In the genomic region with DNA sequence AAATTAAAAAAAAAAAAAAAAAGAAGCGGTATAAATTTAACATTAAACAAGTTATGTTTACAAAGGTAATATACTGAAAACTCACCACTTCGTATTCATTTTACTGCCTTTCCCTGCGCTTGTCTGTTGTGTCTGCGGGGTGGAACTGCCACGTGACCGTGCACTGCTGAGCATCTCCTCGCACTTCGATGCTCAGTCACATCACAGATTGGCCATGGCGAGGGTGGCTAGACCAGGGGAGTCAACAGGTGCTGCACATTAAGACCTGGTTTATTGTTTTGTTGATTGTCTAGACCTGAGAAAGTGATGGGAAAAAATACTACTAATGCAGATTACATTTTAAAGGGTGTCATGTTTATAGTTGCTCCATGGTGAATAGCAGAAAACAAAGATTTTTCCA, we compare ENCODE assay signal across 23 cellular contexts. TPM values are rescaled to one million over a fixed set of nuclear protein-coding genes. Genes with fewer than 3 reads are reported as not detected.
DNase-seq lines count a peak whose midpoint lies in the region; ATAC-seq, FAIRE-seq and TF ChIP-seq lines count a peak whose summit lies in the region.
"Had no signal": no experiment of that assay in that cellular context is flagged by ENCODE, and none has a peak within 500 bp of the region (broad histone marks: within the 10 kb centered on the region; RNA-seq: fewer than 3 reads in every experiment).

No MANE protein-coding gene starts in this region.

- ATAC-seq in IMR-90 (ENCODE audit: low read depth) (no peak), GM19455 (IDR thresholded peaks at IDR 0.05; ENCODE audit: unreplicated experiment) (no peak), GM21528 (IDR thresholded peaks at IDR 0.05; ENCODE audit: low FRiP score, unreplicated experiment) (no peak)
- ATAC-seq: GM12878 had no signal

- H2AK5ac ChIP-seq in IMR-90 (ENCODE audit: low read depth, low read length): peak overlapping the region; percentile 86; the same call in 1 of the 2 replicates

- CTCF ChIA-PET in HEK293 (lab: Yijun Ruan, JAX): interaction anchor here (1.0 to 1.4 kb wide), 2 partner anchors 25 to 41 kb away, joined by 5 to 9 read pairs; no protein-coding TSS in a partner anchor
- CTCF ChIA-PET in IMR-90 (lab: Yijun Ruan, JAX): no interaction called here

- no peak overlapping the region for H2BK120ac ChIP-seq in IMR-90 (ENCODE audit: low read depth, low read length)

- POLR2A ChIA-PET in HEK293 (lab: Yijun Ruan, JAX): no interaction called here
- POLR2A ChIA-PET in IMR-90 (lab: Charles Lee; ENCODE audit: unreplicated experiment): no interaction called here

- no peaks in the 10 kb centered on the region for H3K79me2 ChIP-seq in osteoblast (ENCODE audit: insufficient read depth, low read length)

- H3K4me2 ChIP-seq in IMR-90 (ENCODE audit: low read depth, low read length): no peak overlapping the region
- H3K4me2 ChIP-seq in osteoblast (ENCODE audit: insufficient read depth, low read length): no peak overlapping the region
- H3K4me2 ChIP-seq: SK-N-SH had no signal

- in situ Hi-C loops in IMR-90 (cut with MboI; ENCODE audit: low sequenced_read_pairs): no loop called here

- no peak overlapping the region for H2BK20ac ChIP-seq in IMR-90 (ENCODE audit: low read depth, low read length)

- no peak for TF ChIP-seq CTCF in HEK293 (tag by site-specific recombination; IDR thresholded peaks at IDR 0.05)
- no peak for TF ChIP-seq CTCF in IMR-90 (conservative IDR thresholded peaks at IDR 0.05; ENCODE audit: low read depth, low read length)
- TF ChIP-seq CTCF in osteoblast (IDR thresholded peaks at IDR 0.05; ENCODE audit: extremely low read depth, low read depth, low read length): no peak

- H2AFZ ChIP-seq in IMR-90 (replicated peaks; ENCODE audit: low read length, poor library complexity): no peak overlapping the region
- H2AFZ ChIP-seq in osteoblast (ENCODE audit: low read length): no peak overlapping the region

- intact Hi-C loops in IMR-90 (cut with micrococcal nuclease): no loop called here

- DNase-seq in IMR-90: no peak
- DNase-seq in osteoblast (ENCODE audit: insufficient read length, low spot score, missing footprints): peak; percentile 25
- DNase-seq in GM19239 (ENCODE audit: insufficient read length, low spot score): no peak
- DNase-seq: C1 segment of cervical spinal cord; Caco-2; CD4-positive, alpha-beta memory T cell; EL; GDM1; KG1; MG63; NCI-H2029; NCI-H446; NCI-H524 treated with DMSO at 0.1 percent for 48 hours; NCI-H774; SK-N-SH had no signal

- H4K8ac ChIP-seq in IMR-90 (ENCODE audit: low read depth in 2 of 2, low read length in 2 of 2): no peak overlapping the region

- no peak overlapping the region for H2BK15ac ChIP-seq in IMR-90 (ENCODE audit: low read depth, low read length)

- no peaks in the 10 kb centered on the region for H3K79me1 ChIP-seq in IMR-90 (ENCODE audit: low read depth in 1 of 2, low read length in 2 of 2)

- no peak for FAIRE-seq in GM19239 (lab: Jason Lieb, UNC)
- FAIRE-seq: GM12878, H54, HTR-8/SVneo, RCC 7860 had no signal

- H3K36me3 ChIP-seq in HEK293 (ENCODE audit: control insufficient read depth in 2 of 2, insufficient read depth in 1 of 2, low read length in 2 of 2) (no peaks in the 10 kb centered on the region), IMR-90 (ENCODE audit: control insufficient read depth, insufficient read depth, low read length) (no peaks in the 10 kb centered on the region), osteoblast (ENCODE audit: insufficient read depth, low read length) (no peaks in the 10 kb centered on the region), urinary bladder (ENCODE audit: insufficient read depth) (no peaks in the 10 kb centered on the region)
- H3K36me3 ChIP-seq: MG63 had no signal

- H3K56ac ChIP-seq in IMR-90 (ENCODE audit: extremely low read depth, insufficient read depth, low read length): no peak overlapping the region

- no peak overlapping the region for H3K14ac ChIP-seq in IMR-90 (replicated peaks; ENCODE audit: low read depth, low read length)

- dilution Hi-C loops in IMR-90 (cut with HindIII; ENCODE audit: low sequenced_read_pairs, unreplicated experiment): no loop called here

- BruUV-seq in IMR-90 (replicated peaks; lab: Mats Ljungman, UMichigan): no TSS peak

- H3K4me3 ChIP-seq in HEK293 (ENCODE audit: low read depth, low read length) (no peak overlapping the region), IMR-90 (ENCODE audit: insufficient read depth, low read depth, low read length) (no peak overlapping the region), osteoblast (ENCODE audit: insufficient read depth, low read length) (no peak overlapping the region), urinary bladder (ENCODE audit: low read depth, low read length) (no peak overlapping the region)
- H3K4me3 ChIP-seq: GM12878, MG63 had no signal

- no peak overlapping the region for H2BK5ac ChIP-seq in IMR-90 (ENCODE audit: low read depth, low read length, poor library complexity, severe bottlenecking)

- H3K9me1 ChIP-seq in IMR-90 (ENCODE audit: insufficient read depth, low read length): peaks cover 15% of the 10 kb centered on the region

- H4K20me1 ChIP-seq in IMR-90 (ENCODE audit: insufficient read depth, low read length) (no peaks in the 10 kb centered on the region), osteoblast (ENCODE audit: insufficient read depth, low read length) (peaks cover 4% of the 10 kb centered on the region)

- H3K27ac ChIP-seq in HEK293 (ENCODE audit: extremely low read depth, low read depth, low read length): no peak overlapping the region
- H3K27ac ChIP-seq in IMR-90 (ENCODE audit: insufficient read depth, low read length): no peak overlapping the region
- no peak overlapping the region for H3K27ac ChIP-seq in osteoblast (ENCODE audit: low read depth, low read length)
- H3K27ac ChIP-seq in urinary bladder (ENCODE audit: low read depth): peak overlapping the region; percentile 60

- H3K27me3 ChIP-seq in IMR-90 (ENCODE audit: control insufficient read depth, insufficient read depth, low read length) (no peaks in the 10 kb centered on the region; the same call in 1 of the 2 replicates), osteoblast (ENCODE audit: insufficient read depth, low read length) (no peaks in the 10 kb centered on the region)

- H3K23ac ChIP-seq in IMR-90 (ENCODE audit: low read depth, low read length): no peak overlapping the region; the same call in 1 of the 2 replicates

- no peak overlapping the region for H3K18ac ChIP-seq in IMR-90 (ENCODE audit: low read depth, low read length)

- no peak overlapping the region for H4K91ac ChIP-seq in IMR-90 (ENCODE audit: insufficient read depth, low read depth, low read length)

- no peaks in the 10 kb centered on the region for H3K4me1 ChIP-seq in HEK293 (ENCODE audit: control insufficient read depth, insufficient read depth, low read length)
- H3K4me1 ChIP-seq in IMR-90 (ENCODE audit: control insufficient read depth, insufficient read depth, low read length): peaks cover 10% of the 10 kb centered on the region
- peaks cover 38% of the 10 kb centered on the region for H3K4me1 ChIP-seq in osteoblast (ENCODE audit: insufficient read depth, low read length)
- H3K4me1 ChIP-seq in urinary bladder (ENCODE audit: insufficient read depth): no peaks in the 10 kb centered on the region
- H3K4me1 ChIP-seq: Caco-2 had no signal

- H4K5ac ChIP-seq in IMR-90 (ENCODE audit: low read depth, low read length): no peak overlapping the region

- WGBS in IMR-90 (ENCODE audit: extremely low coverage in 2 of 2, insufficient read length in 1 of 2), 2 experiments: no CpG with 5 or more reads among the region's 9 CpGs
- 92% methylated on average over 9 of the region's 9 CpGs for WGBS in urinary bladder

- no peak for TF ChIP-seq RAD21 in IMR-90 (IDR thresholded peaks at IDR 0.05; ENCODE audit: low read length)

- H2AK9ac ChIP-seq in IMR-90 (replicated peaks; ENCODE audit: low read depth, low read length, poor library complexity): no peak overlapping the region

- H3K4ac ChIP-seq in IMR-90 (ENCODE audit: low read depth, low read length): no peak overlapping the region

- TF ChIP-seq POLR2A in IMR-90 (IDR thresholded peaks at IDR 0.05; ENCODE audit: low read depth, low read length): no peak

- H3K9me3 ChIP-seq in HEK293 (ENCODE audit: control insufficient read depth, insufficient read depth, low read depth, low read length): no peaks in the 10 kb centered on the region
- H3K9me3 ChIP-seq in IMR-90 (ENCODE audit: control insufficient read depth, insufficient read depth, low read length): no peaks in the 10 kb centered on the region
- no peaks in the 10 kb centered on the region for H3K9me3 ChIP-seq in osteoblast (ENCODE audit: low read depth, low read length)
- H3K9me3 ChIP-seq: Caco-2, MG63, SK-N-SH had no signal

- no peak overlapping the region for H3K9ac ChIP-seq in IMR-90 (ENCODE audit: low read depth, low read length)
- H3K9ac ChIP-seq: SK-N-SH had no signal

TF ChIP-seq in HEK293, 187 proteins besides CTCF, POLR2A, EP300 and RAD21:
- peak; percentile 52 for TF ChIP-seq SCRT2 (tag by site-specific recombination; IDR thresholded peaks at IDR 0.05)
- TF ChIP-seq ZNF404 (tag by site-specific recombination; IDR thresholded peaks at IDR 0.05): no peak
TF ChIP-seq in HEK293: peak in this region for 1.

TF ChIP-seq in IMR-90, 13 proteins besides CTCF, POLR2A, EP300 and RAD21 (continues in another document):
- TF ChIP-seq RCOR1 (IDR thresholded peaks at IDR 0.05; ENCODE audit: insufficient replicate concordance, low read length): no peak
- TF ChIP-seq BHLHE40 (IDR thresholded peaks at IDR 0.05; ENCODE audit: low read depth, low read length): no peak
- TF ChIP-seq RFX5 (IDR thresholded peaks at IDR 0.05; ENCODE audit: low read depth, low read length): no peak
- no peak for TF ChIP-seq NFE2L2 (IDR thresholded peaks at IDR 0.05; ENCODE audit: low read depth, low read length)
- TF ChIP-seq SMC3 (IDR thresholded peaks at IDR 0.05; ENCODE audit: low read depth, low read length): no peak
- TF ChIP-seq MXI1 (IDR thresholded peaks at IDR 0.05; ENCODE audit: borderline replicate concordance, low read depth, low read length): no peak
- TF ChIP-seq FOS (IDR thresholded peaks at IDR 0.05; ENCODE audit: low read depth, low read length): no peak
- no peak for TF ChIP-seq USF2 (IDR thresholded peaks at IDR 0.05; ENCODE audit: low read depth, low read length)

RNA-seq across cellular contexts. Expression of gene TUB, which starts 22.8 kb away (rescaled TPM):
- total RNA-seq in IMR-90 (2012; rRNA removed): 10.8 and 12.9 TPM in 2 replicates
- 11.5 and 11.8 TPM in 2 replicates for polyA plus RNA-seq in IMR-90 (2012; rRNA removed)
- polyA plus RNA-seq in IMR-90 (2012; cell fraction: cytosol; rRNA removed): 4.6 and 7.4 TPM in 2 replicates
- 20.6 and 35.3 TPM in 2 replicates for polyA plus RNA-seq in IMR-90 (2012; cell fraction: nucleus; rRNA removed; ENCODE audit: low replicate concordance)
- 19.2 and 23.5 TPM in 2 replicates for total RNA-seq in osteoblast
- total RNA-seq in urinary bladder: 32.2 TPM
- 11.7 TPM for polyA plus RNA-seq in urinary bladder
- total RNA-seq: Caco-2, GM12878 had no signal
